In the genomic region with DNA sequence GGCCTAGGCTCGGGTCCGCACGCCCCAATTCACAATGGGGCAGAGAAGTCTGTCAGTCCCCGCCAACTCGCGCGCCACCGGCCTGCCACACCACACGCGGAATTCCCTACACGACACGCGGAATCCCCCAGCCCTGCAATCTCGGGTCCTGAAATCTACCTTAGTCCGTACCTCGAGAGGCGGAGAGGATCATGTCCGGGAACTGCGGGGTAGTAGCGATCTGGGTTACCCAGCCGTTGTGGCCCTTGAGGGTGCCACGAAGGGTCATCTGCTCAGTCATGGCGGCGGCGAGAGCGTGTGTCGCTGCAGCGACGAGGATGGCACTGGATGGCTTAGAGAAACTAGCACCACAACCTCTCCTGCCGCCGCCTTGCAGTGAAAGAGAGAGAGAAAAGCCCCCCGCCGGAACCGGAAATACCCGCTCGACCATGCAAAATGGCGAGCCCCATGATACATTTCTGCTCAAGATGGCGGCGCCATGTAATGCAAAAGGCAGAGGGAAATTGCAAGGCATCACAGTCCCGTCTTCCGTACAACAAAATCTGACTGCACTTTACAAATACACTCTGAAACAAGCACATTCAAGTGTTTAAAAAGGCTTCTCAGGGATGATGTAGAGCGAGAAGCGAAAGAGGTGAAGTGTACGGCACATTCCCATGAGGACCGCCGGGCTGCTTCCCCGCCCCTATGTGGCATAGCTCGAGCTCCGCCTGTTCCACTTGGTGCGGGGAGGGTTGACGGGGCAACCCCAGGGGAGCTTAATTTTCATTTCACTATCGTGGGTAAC, we compare ENCODE assay signal across 1 cellular context.
TF ChIP-seq lines count a peak whose summit lies in the region.

A gene (minus strand): TSS at position 386 of the 787 bp plus-strand sequence. CDS start 106 bp downstream, at position 280.

TF ChIP-seq in H1, 55 proteins besides CTCF, POLR2A, EP300 and RAD21 (continued from another document):
- TF ChIP-seq EGR1 (IDR thresholded peaks at IDR 0.05; ENCODE audit: borderline replicate concordance, low read depth, low read length) (no peak), NANOG (IDR thresholded peaks at IDR 0.05; ENCODE audit: insufficient read depth, low read depth, low read length, poor library complexity, severe bottlenecking) (no peak), CEBPB (IDR thresholded peaks at IDR 0.05; ENCODE audit: low read depth, low read length) (no peak), BCL11A (IDR thresholded peaks at IDR 0.05; ENCODE audit: low read depth in 2 of 2, low read length in 2 of 2) (no peak), KDM5A (IDR thresholded peaks at IDR 0.05; ENCODE audit: low read length) (peak; percentile 74), GABPA (IDR thresholded peaks at IDR 0.05; ENCODE audit: borderline replicate concordance, insufficient read depth, low read length) (peak; percentile 88), FOSL1 (IDR thresholded peaks at IDR 0.05; ENCODE audit: insufficient read depth, low read depth, low read length) (no peak), ASH2L (IDR thresholded peaks at IDR 0.05; ENCODE audit: low read length) (peak; percentile 83), KDM1A (IDR thresholded peaks at IDR 0.05; ENCODE audit: borderline replicate concordance, low read length) (no peak), MAFK (IDR thresholded peaks at IDR 0.05; ENCODE audit: low read depth, low read length) (no peak), HDAC2 (IDR thresholded peaks at IDR 0.05; ENCODE audit: borderline replicate concordance in 1 of 2, low read depth in 2 of 2, low read length in 2 of 2) (no peak; a peak in 1 of 4 replicates), SIN3A (conservative IDR thresholded peaks at IDR 0.05 in 1 of 2, IDR thresholded peaks at IDR 0.05 in 1 of 2; ENCODE audit: low read depth in 1 of 2, low read length in 2 of 2) (no peak), POLR2AphosphoS5 (IDR thresholded peaks at IDR 0.05; ENCODE audit: low read depth, low read length) (peak; percentile 80; the same call in 1 of the 2 replicates), BRCA1 (IDR thresholded peaks at IDR 0.05; ENCODE audit: low read depth, low read length) (no peak), PHF8 (conservative IDR thresholded peaks at IDR 0.05; ENCODE audit: low read depth, low read length) (peak; percentile 88), RFX5 (IDR thresholded peaks at IDR 0.05; ENCODE audit: borderline replicate concordance, low read depth, low read length) (no peak), SIRT6 (IDR thresholded peaks at IDR 0.05; ENCODE audit: low read length) (no peak), KDM4A (IDR thresholded peaks at IDR 0.05; ENCODE audit: low read depth, low read length, severe bottlenecking) (peak; percentile 65), CHD1 (IDR thresholded peaks at IDR 0.05; ENCODE audit: low read depth, low read length) (no peak), RBBP5 (IDR thresholded peaks at IDR 0.05; ENCODE audit: borderline replicate concordance, low read depth, low read length) (peak; percentile 44; the same call in 1 of the 2 replicates), CHD2 (IDR thresholded peaks at IDR 0.05; ENCODE audit: low read length) (0 out of 2 replicates have a peak, but pooled peaks have one; percentile 31), JUN (IDR thresholded peaks at IDR 0.05; ENCODE audit: low read depth, low read length) (no peak), CTBP2 (IDR thresholded peaks at IDR 0.05; ENCODE audit: borderline replicate concordance, insufficient read depth, insufficient read length, low read length) (no peak), POU5F1 (IDR thresholded peaks at IDR 0.05; ENCODE audit: low read depth, low read length) (no peak), YY1 (IDR thresholded peaks at IDR 0.05; ENCODE audit: low read depth, low read length) (peak; percentile 99), TBP (IDR thresholded peaks at IDR 0.05; ENCODE audit: low read depth, low read length) (peak; percentile 97), SAP30 (IDR thresholded peaks at IDR 0.05; ENCODE audit: insufficient read depth, insufficient replicate concordance, low read length) (peak; percentile 68), SP2 (IDR thresholded peaks at IDR 0.05; ENCODE audit: low read length) (no peak), SP4 (IDR thresholded peaks at IDR 0.05; ENCODE audit: low read length) (peak; percentile 55), GTF2F1 (IDR thresholded peaks at IDR 0.05; ENCODE audit: borderline replicate concordance, low read depth, low read length) (peak; percentile 81; the same call in 1 of the 2 replicates), EZH2 (IDR thresholded peaks at IDR 0.05; ENCODE audit: low read depth, low read length, severe bottlenecking) (no peak), RNF2 (IDR thresholded peaks at IDR 0.05; ENCODE audit: borderline replicate concordance, low read depth, low read length, missing control alignments, poor library complexity, severe bottlenecking) (no peak), CREB1 (IDR thresholded peaks at IDR 0.05) (peak; percentile 57)
- TF ChIP-seq, protein P1, sequence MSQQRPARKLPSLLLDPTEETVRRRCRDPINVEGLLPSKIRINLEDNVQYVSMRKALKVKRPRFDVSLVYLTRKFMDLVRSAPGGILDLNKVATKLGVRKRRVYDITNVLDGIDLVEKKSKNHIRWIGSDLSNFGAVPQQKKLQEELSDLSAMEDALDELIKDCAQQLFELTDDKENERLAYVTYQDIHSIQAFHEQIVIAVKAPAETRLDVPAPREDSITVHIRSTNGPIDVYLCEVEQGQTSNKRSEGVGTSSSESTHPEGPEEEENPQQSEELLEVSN (IDR thresholded peaks at IDR 0.05), result peak; percentile 45; the same call in 1 of the 2 replicates
- TF ChIP-seq, protein P2, sequence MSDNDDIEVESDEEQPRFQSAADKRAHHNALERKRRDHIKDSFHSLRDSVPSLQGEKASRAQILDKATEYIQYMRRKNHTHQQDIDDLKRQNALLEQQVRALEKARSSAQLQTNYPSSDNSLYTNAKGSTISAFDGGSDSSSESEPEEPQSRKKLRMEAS (IDR thresholded peaks at IDR 0.05), result peak; percentile 84
- TF ChIP-seq, protein P3, sequence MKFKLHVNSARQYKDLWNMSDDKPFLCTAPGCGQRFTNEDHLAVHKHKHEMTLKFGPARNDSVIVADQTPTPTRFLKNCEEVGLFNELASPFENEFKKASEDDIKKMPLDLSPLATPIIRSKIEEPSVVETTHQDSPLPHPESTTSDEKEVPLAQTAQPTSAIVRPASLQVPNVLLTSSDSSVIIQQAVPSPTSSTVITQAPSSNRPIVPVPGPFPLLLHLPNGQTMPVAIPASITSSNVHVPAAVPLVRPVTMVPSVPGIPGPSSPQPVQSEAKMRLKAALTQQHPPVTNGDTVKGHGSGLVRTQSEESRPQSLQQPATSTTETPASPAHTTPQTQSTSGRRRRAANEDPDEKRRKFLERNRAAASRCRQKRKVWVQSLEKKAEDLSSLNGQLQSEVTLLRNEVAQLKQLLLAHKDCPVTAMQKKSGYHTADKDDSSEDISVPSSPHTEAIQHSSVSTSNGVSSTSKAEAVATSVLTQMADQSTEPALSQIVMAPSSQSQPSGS (IDR thresholded peaks at IDR 0.05; ENCODE audit: low read length), result peak; percentile 65; the same call in 1 of the 2 replicates
- TF ChIP-seq, protein P4, sequence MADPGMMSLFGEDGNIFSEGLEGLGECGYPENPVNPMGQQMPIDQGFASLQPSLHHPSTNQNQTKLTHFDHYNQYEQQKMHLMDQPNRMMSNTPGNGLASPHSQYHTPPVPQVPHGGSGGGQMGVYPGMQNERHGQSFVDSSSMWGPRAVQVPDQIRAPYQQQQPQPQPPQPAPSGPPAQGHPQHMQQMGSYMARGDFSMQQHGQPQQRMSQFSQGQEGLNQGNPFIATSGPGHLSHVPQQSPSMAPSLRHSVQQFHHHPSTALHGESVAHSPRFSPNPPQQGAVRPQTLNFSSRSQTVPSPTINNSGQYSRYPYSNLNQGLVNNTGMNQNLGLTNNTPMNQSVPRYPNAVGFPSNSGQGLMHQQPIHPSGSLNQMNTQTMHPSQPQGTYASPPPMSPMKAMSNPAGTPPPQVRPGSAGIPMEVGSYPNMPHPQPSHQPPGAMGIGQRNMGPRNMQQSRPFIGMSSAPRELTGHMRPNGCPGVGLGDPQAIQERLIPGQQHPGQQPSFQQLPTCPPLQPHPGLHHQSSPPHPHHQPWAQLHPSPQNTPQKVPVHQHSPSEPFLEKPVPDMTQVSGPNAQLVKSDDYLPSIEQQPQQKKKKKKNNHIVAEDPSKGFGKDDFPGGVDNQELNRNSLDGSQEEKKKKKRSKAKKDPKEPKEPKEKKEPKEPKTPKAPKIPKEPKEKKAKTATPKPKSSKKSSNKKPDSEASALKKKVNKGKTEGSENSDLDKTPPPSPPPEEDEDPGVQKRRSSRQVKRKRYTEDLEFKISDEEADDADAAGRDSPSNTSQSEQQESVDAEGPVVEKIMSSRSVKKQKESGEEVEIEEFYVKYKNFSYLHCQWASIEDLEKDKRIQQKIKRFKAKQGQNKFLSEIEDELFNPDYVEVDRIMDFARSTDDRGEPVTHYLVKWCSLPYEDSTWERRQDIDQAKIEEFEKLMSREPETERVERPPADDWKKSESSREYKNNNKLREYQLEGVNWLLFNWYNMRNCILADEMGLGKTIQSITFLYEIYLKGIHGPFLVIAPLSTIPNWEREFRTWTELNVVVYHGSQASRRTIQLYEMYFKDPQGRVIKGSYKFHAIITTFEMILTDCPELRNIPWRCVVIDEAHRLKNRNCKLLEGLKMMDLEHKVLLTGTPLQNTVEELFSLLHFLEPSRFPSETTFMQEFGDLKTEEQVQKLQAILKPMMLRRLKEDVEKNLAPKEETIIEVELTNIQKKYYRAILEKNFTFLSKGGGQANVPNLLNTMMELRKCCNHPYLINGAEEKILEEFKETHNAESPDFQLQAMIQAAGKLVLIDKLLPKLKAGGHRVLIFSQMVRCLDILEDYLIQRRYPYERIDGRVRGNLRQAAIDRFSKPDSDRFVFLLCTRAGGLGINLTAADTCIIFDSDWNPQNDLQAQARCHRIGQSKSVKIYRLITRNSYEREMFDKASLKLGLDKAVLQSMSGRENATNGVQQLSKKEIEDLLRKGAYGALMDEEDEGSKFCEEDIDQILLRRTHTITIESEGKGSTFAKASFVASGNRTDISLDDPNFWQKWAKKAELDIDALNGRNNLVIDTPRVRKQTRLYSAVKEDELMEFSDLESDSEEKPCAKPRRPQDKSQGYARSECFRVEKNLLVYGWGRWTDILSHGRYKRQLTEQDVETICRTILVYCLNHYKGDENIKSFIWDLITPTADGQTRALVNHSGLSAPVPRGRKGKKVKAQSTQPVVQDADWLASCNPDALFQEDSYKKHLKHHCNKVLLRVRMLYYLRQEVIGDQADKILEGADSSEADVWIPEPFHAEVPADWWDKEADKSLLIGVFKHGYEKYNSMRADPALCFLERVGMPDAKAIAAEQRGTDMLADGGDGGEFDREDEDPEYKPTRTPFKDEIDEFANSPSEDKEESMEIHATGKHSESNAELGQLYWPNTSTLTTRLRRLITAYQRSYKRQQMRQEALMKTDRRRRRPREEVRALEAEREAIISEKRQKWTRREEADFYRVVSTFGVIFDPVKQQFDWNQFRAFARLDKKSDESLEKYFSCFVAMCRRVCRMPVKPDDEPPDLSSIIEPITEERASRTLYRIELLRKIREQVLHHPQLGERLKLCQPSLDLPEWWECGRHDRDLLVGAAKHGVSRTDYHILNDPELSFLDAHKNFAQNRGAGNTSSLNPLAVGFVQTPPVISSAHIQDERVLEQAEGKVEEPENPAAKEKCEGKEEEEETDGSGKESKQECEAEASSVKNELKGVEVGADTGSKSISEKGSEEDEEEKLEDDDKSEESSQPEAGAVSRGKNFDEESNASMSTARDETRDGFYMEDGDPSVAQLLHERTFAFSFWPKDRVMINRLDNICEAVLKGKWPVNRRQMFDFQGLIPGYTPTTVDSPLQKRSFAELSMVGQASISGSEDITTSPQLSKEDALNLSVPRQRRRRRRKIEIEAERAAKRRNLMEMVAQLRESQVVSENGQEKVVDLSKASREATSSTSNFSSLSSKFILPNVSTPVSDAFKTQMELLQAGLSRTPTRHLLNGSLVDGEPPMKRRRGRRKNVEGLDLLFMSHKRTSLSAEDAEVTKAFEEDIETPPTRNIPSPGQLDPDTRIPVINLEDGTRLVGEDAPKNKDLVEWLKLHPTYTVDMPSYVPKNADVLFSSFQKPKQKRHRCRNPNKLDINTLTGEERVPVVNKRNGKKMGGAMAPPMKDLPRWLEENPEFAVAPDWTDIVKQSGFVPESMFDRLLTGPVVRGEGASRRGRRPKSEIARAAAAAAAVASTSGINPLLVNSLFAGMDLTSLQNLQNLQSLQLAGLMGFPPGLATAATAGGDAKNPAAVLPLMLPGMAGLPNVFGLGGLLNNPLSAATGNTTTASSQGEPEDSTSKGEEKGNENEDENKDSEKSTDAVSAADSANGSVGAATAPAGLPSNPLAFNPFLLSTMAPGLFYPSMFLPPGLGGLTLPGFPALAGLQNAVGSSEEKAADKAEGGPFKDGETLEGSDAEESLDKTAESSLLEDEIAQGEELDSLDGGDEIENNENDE (IDR thresholded peaks at IDR 0.05; ENCODE audit: insufficient replicate concordance, low read length), result no peak
- TF ChIP-seq, protein P5, sequence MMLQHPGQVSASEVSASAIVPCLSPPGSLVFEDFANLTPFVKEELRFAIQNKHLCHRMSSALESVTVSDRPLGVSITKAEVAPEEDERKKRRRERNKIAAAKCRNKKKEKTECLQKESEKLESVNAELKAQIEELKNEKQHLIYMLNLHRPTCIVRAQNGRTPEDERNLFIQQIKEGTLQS (IDR thresholded peaks at IDR 0.05; ENCODE audit: insufficient read depth, low read depth, low read length), result no peak
- TF ChIP-seq, protein P6, sequence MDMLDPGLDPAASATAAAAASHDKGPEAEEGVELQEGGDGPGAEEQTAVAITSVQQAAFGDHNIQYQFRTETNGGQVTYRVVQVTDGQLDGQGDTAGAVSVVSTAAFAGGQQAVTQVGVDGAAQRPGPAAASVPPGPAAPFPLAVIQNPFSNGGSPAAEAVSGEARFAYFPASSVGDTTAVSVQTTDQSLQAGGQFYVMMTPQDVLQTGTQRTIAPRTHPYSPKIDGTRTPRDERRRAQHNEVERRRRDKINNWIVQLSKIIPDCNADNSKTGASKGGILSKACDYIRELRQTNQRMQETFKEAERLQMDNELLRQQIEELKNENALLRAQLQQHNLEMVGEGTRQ (IDR thresholded peaks at IDR 0.05; ENCODE audit: low read length), result no peak
